ENCODE assay signal across 9 cellular contexts in the genomic region with DNA sequence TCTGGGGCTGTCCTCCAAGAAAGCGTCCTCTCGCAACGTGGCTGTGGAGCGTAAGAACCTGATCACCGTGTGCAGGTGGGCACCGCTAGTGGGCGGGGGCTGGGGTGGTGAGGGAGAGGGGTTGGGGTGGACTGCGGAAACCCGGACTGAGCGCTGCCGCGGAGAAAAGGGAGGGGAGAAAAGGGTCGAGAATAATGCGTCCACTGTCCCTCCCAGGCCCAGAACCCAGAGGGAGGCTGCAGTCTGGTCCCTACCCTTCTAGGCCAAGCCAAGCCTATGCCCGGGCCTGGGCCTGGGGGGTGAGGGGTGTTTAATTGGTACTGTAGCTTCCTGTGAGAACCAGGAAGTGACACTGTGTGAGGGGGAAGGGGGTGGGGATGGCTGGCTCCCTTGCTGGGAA. TPM values are rescaled to one million over a fixed set of nuclear protein-coding genes. Genes with fewer than 3 reads are reported as not detected.
A peak's percentile ranks its signal among the peaks of the same experiment; 100 is the strongest.
DNase-seq lines count a peak whose midpoint lies in the region; ATAC-seq, FAIRE-seq and TF ChIP-seq lines count a peak whose summit lies in the region.
"Had no signal": no experiment of that assay in that cellular context is flagged by ENCODE, and none has a peak within 500 bp of the region (broad histone marks: within the 10 kb centered on the region; RNA-seq: fewer than 3 reads in every experiment).

No MANE protein-coding gene starts in this region.

- no peak for TF ChIP-seq EP300 in H1 (IDR thresholded peaks at IDR 0.05; ENCODE audit: borderline replicate concordance in 1 of 2, low read depth in 2 of 2, low read length in 2 of 2)

- TF ChIP-seq POLR2A in H1 (IDR thresholded peaks at IDR 0.05; ENCODE audit: control extremely low read depth in 1 of 2, low read depth in 2 of 2, low read length in 2 of 2) = no peak

- H3K36me3 ChIP-seq in H1 (ENCODE audit: control insufficient read depth in 2 of 4, insufficient read depth in 4 of 4, low read length in 3 of 4) (no peaks in the 10 kb centered on the region), parathyroid adenoma (ENCODE audit: control insufficient read depth, insufficient read depth, low read length) (no peaks in the 10 kb centered on the region)

- POLR2A ChIA-PET in H1 (lab: Charles Lee; ENCODE audit: partially characterized antibody) = interaction anchor here (0.5 to 4.0 kb wide), 9 partner anchors 12 to 746 kb away, joined by 3 to 61 read pairs (median 4); a partner anchor contains a TSS

- no peak for FAIRE-seq in H1 (lab: Jason Lieb, UNC)

- H2AK5ac ChIP-seq in H1 (ENCODE audit: low read depth, low read length) = no peak overlapping the region

- TF ChIP-seq CTCF in H1 (IDR thresholded peaks at IDR 0.05; ENCODE audit: control extremely low read depth in 1 of 3, insufficient read depth in 1 of 3, low read depth in 1 of 3, low read length in 3 of 3) = no peak
- TF ChIP-seq CTCF in parathyroid adenoma (IDR thresholded peaks at IDR 0.05) = no peak
- no peak for TF ChIP-seq CTCF in foreskin fibroblast (IDR thresholded peaks at IDR 0.05; ENCODE audit: low read depth, low read length)

- H3K79me1 ChIP-seq in H1 (ENCODE audit: low read depth, low read length) = no peaks in the 10 kb centered on the region

- H4K91ac ChIP-seq in H1 (replicated peaks; ENCODE audit: insufficient read length, low read length) = no peak overlapping the region

- H3K18ac ChIP-seq in H1 (ENCODE audit: extremely low read depth, low read length) = no peak overlapping the region; the same call in 1 of the 2 replicates

- H3K9me3 ChIP-seq in H1 (ENCODE audit: insufficient read depth in 2 of 2, low read depth in 1 of 2, low read length in 1 of 2) = no peaks in the 10 kb centered on the region
- no peaks in the 10 kb centered on the region for H3K9me3 ChIP-seq in parathyroid adenoma (ENCODE audit: control insufficient read depth, low read length)

- H3K4me1 ChIP-seq in H1 (replicated peaks in 1 of 4; ENCODE audit: control insufficient read depth in 3 of 4, insufficient read depth in 4 of 4, low read length in 3 of 4) (peaks cover 7 to 38% (median 26%) of the 10 kb centered on the region in 4 experiments), parathyroid adenoma (peaks cover 18% of the 10 kb centered on the region)

- no peak overlapping the region for H2BK120ac ChIP-seq in H1 (replicated peaks; ENCODE audit: low read depth, low read length)

- H2AFZ ChIP-seq in H1 (ENCODE audit: low read length) = no peak overlapping the region
- peak overlapping the region; percentile 69 for H2AFZ ChIP-seq in parathyroid adenoma

- no peak overlapping the region for H3K9ac ChIP-seq in H1 (replicated peaks in 1 of 4; ENCODE audit: extremely low read depth in 1 of 4, low read depth in 3 of 4, low read length in 3 of 4)
- H3K9ac ChIP-seq in parathyroid adenoma = peak overlapping the region; percentile 21

- H3K14ac ChIP-seq in H1 (ENCODE audit: insufficient read length) = no peak overlapping the region

- ATAC-seq in HG03095 (IDR thresholded peaks at IDR 0.05; ENCODE audit: unreplicated experiment) (no peak), HG03135 (IDR thresholded peaks at IDR 0.05; ENCODE audit: unreplicated experiment) (no peak)

- H3K4me2 ChIP-seq in H1 (ENCODE audit: insufficient read depth in 1 of 2, low read depth in 2 of 2, low read length in 2 of 2) = peak overlapping the region; percentile 90 to 93
- peak overlapping the region; percentile 33 for H3K4me2 ChIP-seq in parathyroid adenoma (ENCODE audit: low read length)

- H4K20me1 ChIP-seq in H1 (replicated peaks in 1 of 2; ENCODE audit: control insufficient read depth in 1 of 2, insufficient read depth in 2 of 2, low read length in 2 of 2) = peaks cover 0 to 6% of the 10 kb centered on the region in 2 experiments

- H3K4me3 ChIP-seq in H1 (ENCODE audit: extremely low read depth in 1 of 4, insufficient read depth in 2 of 4, low read depth in 3 of 4, low read length in 4 of 4) (peak overlapping the region; percentile 26 to 67 (median 30)), parathyroid adenoma (ENCODE audit: low read depth, low read length) (no peak overlapping the region), foreskin fibroblast (ENCODE audit: low read depth in 1 of 2, low read length in 2 of 2) (peak overlapping the region in 1 of 2 donors; percentile 5)

- 10% methylated on average over 2 of the region's 15 CpGs; no CpG with 5 or more reads in 1 of the 2 experiments for WGBS in H1 (ENCODE audit: extremely low coverage in 1 of 2, insufficient coverage in 1 of 2, insufficient read length in 1 of 2, insufficient replicate concordance in 2 of 2, low coverage in 1 of 2, low lambda C conversion rate in 2 of 2, missing lambda C conversion rate in 1 of 2), 2 experiments

- H3K23ac ChIP-seq in H1 (ENCODE audit: insufficient read length) = no peak overlapping the region

- H3K4ac ChIP-seq in H1 (replicated peaks; ENCODE audit: insufficient read length, low read depth, low read length) = no peak overlapping the region

- peaks cover 0 to 1% (median under 1%) of the 10 kb centered on the region in 4 experiments; a peak in 4 of 7 replicates for H3K27me3 ChIP-seq in H1 (replicated peaks in 1 of 4; ENCODE audit: control insufficient read depth in 3 of 4, extremely low read depth in 1 of 4, insufficient read depth in 3 of 4, low read length in 3 of 4)
- no peaks in the 10 kb centered on the region for H3K27me3 ChIP-seq in parathyroid adenoma (ENCODE audit: control insufficient read depth, insufficient read depth, low read length)

- DNase-seq in DMS153 treated with DMSO at 0.1 percent for 48 hours (lab: John Stamatoyannopoulos, UW; ENCODE audit: unreplicated experiment) (peak; percentile 3), NCI-H146 treated with DMSO at 0.1 percent for 48 hours (lab: John Stamatoyannopoulos, UW; ENCODE audit: unreplicated experiment) (peak; percentile 34), H1 (ENCODE audit: low read depth in 1 of 2, low spot score in 2 of 2) (no peak), foreskin fibroblast (no peak)
- no peak for DNase-seq in activated CD8-positive, alpha-beta memory T cell treated with anti-CD3 and anti-CD28 coated beads for 24 hours

- no peak overlapping the region for H4K5ac ChIP-seq in H1 (ENCODE audit: insufficient read length, low read depth, low read length)

- H2BK12ac ChIP-seq in H1 (ENCODE audit: low read depth, low read length) = no peak overlapping the region

- no peak for TF ChIP-seq RAD21 in H1 (IDR thresholded peaks at IDR 0.05 in 1 of 2, conservative IDR thresholded peaks at IDR 0.05 in 1 of 2; ENCODE audit: low read depth in 2 of 2, low read length in 2 of 2)

- no peak overlapping the region for H2BK15ac ChIP-seq in H1 (ENCODE audit: low read length)

- H3K79me2 ChIP-seq in H1 (ENCODE audit: control insufficient read depth in 1 of 2, insufficient read depth in 2 of 2, low read length in 2 of 2) (no peaks in the 10 kb centered on the region), parathyroid adenoma (peaks cover 9% of the 10 kb centered on the region)

- H3K27ac ChIP-seq in H1 (ENCODE audit: low read depth, low read length) (no peak overlapping the region), parathyroid adenoma (peak overlapping the region; percentile 94)

- H3K56ac ChIP-seq in H1 (replicated peaks; ENCODE audit: insufficient read length, low read depth, low read length) = no peak overlapping the region

- peaks cover 6% of the 10 kb centered on the region for H3K23me2 ChIP-seq in H1 (ENCODE audit: low read depth, low read length)

- H4K8ac ChIP-seq in H1 (ENCODE audit: extremely low read depth, insufficient read depth, low read length) = no peak overlapping the region

- CTCF ChIA-PET in H1 (lab: Charles Lee; ENCODE audit: partially characterized antibody) = interaction anchor here (0.6 to 3.7 kb wide), 12 partner anchors 10 to 1646 kb away, joined by 3 to 24 read pairs (median 4); a partner anchor contains a TSS

- H2BK5ac ChIP-seq in H1 (ENCODE audit: low read depth, low read length) = no peak overlapping the region

- H2BK20ac ChIP-seq in H1 (ENCODE audit: low read length) = no peak overlapping the region

RNA-seq across cellular contexts. Expression of a gene that starts 0.5 kb away (rescaled TPM):
- total RNA-seq in H1 (2021; fragmentation: NEBNext Ultra II Directional; extraction: Animal tissue kit (Norgen Biotek cat#: 25700)) = 6.1 and 6.4 TPM in 2 replicates
- polyA plus RNA-seq in H1 (2011; rRNA removed) = 13.8 and 15.6 TPM in 2 replicates
- 11.9 TPM for polyA plus RNA-seq in H1 (2011; cell fraction: cytosol; rRNA removed)
- 23.7 TPM for polyA plus RNA-seq in H1 (2011; cell fraction: nucleus; rRNA removed)
- polyA plus RNA-seq in H1 (2012, experiment 1 of 2) = 4.5 to 8.2 TPM (median 6.2 TPM) in 4 replicates
- 5.1 TPM for polyA plus RNA-seq in H1 (2012, experiment 2 of 2)
- polyA plus RNA-seq in H1 (2013, experiment 1 of 2) = 4.7 TPM
- 4.5 TPM for polyA plus RNA-seq in H1 (2013, experiment 2 of 2)
- polyA minus RNA-seq in H1 (2011; rRNA and poly(A)+ RNA removed) = 3.8 and 4.3 TPM in 2 replicates
- polyA minus RNA-seq in H1 (2011; cell fraction: cytosol; rRNA and poly(A)+ RNA removed) = 6.8 TPM
- polyA minus RNA-seq in H1 (2011; cell fraction: nucleus; rRNA and poly(A)+ RNA removed) = 3.4 TPM
- total RNA-seq: lung microvascular endothelial cell had no signal

RNA-seq across cellular contexts. Expression of a gene that starts 15.8 kb away (rescaled TPM):
- 189 and 200 TPM in 2 replicates for total RNA-seq in H1 (2021; fragmentation: NEBNext Ultra II Directional; extraction: Animal tissue kit (Norgen Biotek cat#: 25700))
- 291 and 408 TPM in 2 replicates for polyA plus RNA-seq in H1 (2011; rRNA removed)
- 282 TPM for polyA plus RNA-seq in H1 (2011; cell fraction: cytosol; rRNA removed)
- polyA plus RNA-seq in H1 (2011; cell fraction: nucleus; rRNA removed) = 575 TPM
- polyA plus RNA-seq in H1 (2012, experiment 1 of 2) = 156 to 250 TPM (median 229 TPM) in 4 replicates
- polyA plus RNA-seq in H1 (2012, experiment 2 of 2) = 230 TPM
- 181 TPM for polyA plus RNA-seq in H1 (2013, experiment 1 of 2)
- polyA plus RNA-seq in H1 (2013, experiment 2 of 2) = 173 TPM
- 74.8 and 88.3 TPM in 2 replicates for polyA minus RNA-seq in H1 (2011; rRNA and poly(A)+ RNA removed)
- 85.4 TPM for polyA minus RNA-seq in H1 (2011; cell fraction: cytosol; rRNA and poly(A)+ RNA removed)
- 119 TPM for polyA minus RNA-seq in H1 (2011; cell fraction: nucleus; rRNA and poly(A)+ RNA removed)

RNA-seq across cellular contexts. Expression of a gene that starts 36.2 kb away (rescaled TPM):
- 108 and 117 TPM in 2 replicates for total RNA-seq in H1 (2021; fragmentation: NEBNext Ultra II Directional; extraction: Animal tissue kit (Norgen Biotek cat#: 25700))
- 387 and 526 TPM in 2 replicates for polyA plus RNA-seq in H1 (2011; rRNA removed)
- 143 TPM for polyA plus RNA-seq in H1 (2011; cell fraction: cytosol; rRNA removed)
- polyA plus RNA-seq in H1 (2011; cell fraction: nucleus; rRNA removed) = 360 TPM
- 137 to 183 TPM (median 169 TPM) in 4 replicates for polyA plus RNA-seq in H1 (2012, experiment 1 of 2)
- 165 TPM for polyA plus RNA-seq in H1 (2012, experiment 2 of 2)
- polyA plus RNA-seq in H1 (2013, experiment 1 of 2) = 258 TPM
- 236 TPM for polyA plus RNA-seq in H1 (2013, experiment 2 of 2)
- 66.1 and 115 TPM in 2 replicates for polyA minus RNA-seq in H1 (2011; rRNA and poly(A)+ RNA removed)
- 135 TPM for polyA minus RNA-seq in H1 (2011; cell fraction: cytosol; rRNA and poly(A)+ RNA removed)
- polyA minus RNA-seq in H1 (2011; cell fraction: nucleus; rRNA and poly(A)+ RNA removed) = 88.4 TPM

RNA-seq across cellular contexts. Expression of a gene that starts 40.9 kb away (rescaled TPM):
- 0.08 TPM in 1 of 2 replicates, not detected in the other for total RNA-seq in H1 (2021; fragmentation: NEBNext Ultra II Directional; extraction: Animal tissue kit (Norgen Biotek cat#: 25700))
- polyA plus RNA-seq in H1 (2011; rRNA removed) = 0.08 and 0.09 TPM in 2 replicates
- polyA plus RNA-seq in H1 (2011; cell fraction: cytosol; rRNA removed) = 0.09 TPM
- polyA plus RNA-seq in H1 (2011; cell fraction: nucleus; rRNA removed) = 0.30 TPM
- polyA plus RNA-seq in H1 (2012, experiment 1 of 2) = 0.04 to 0.18 TPM (median 0.17 TPM) in 3 of 4 replicates, not detected in the other
- polyA plus RNA-seq in H1 (2012, experiment 2 of 2) = not detected
- polyA plus RNA-seq in H1 (2013, experiment 1 of 2) = 0.02 TPM
- 0.04 TPM for polyA plus RNA-seq in H1 (2013, experiment 2 of 2)
- not detected in 2 replicates for polyA minus RNA-seq in H1 (2011; rRNA and poly(A)+ RNA removed)
- polyA minus RNA-seq in H1 (2011; cell fraction: cytosol; rRNA and poly(A)+ RNA removed) = not detected
- polyA minus RNA-seq in H1 (2011; cell fraction: nucleus; rRNA and poly(A)+ RNA removed) = not detected
- total RNA-seq: lung microvascular endothelial cell had no signal

RNA-seq across cellular contexts. Expression of a gene that starts 54.8 kb away (rescaled TPM):
- 23.9 and 24.1 TPM in 2 replicates for total RNA-seq in H1 (2021; fragmentation: NEBNext Ultra II Directional; extraction: Animal tissue kit (Norgen Biotek cat#: 25700))
- polyA plus RNA-seq in H1 (2011; rRNA removed) = 21.9 and 31.8 TPM in 2 replicates
- 21.7 TPM for polyA plus RNA-seq in H1 (2011; cell fraction: cytosol; rRNA removed)
- 37.0 TPM for polyA plus RNA-seq in H1 (2011; cell fraction: nucleus; rRNA removed)
- polyA plus RNA-seq in H1 (2012, experiment 1 of 2) = 10.4 to 25.0 TPM (median 21.9 TPM) in 4 replicates
- 11.7 TPM for polyA plus RNA-seq in H1 (2012, experiment 2 of 2)
- polyA plus RNA-seq in H1 (2013, experiment 1 of 2) = 15.4 TPM
- polyA plus RNA-seq in H1 (2013, experiment 2 of 2) = 15.9 TPM
- 14.7 and 17.9 TPM in 2 replicates for polyA minus RNA-seq in H1 (2011; rRNA and poly(A)+ RNA removed)
- 22.5 TPM for polyA minus RNA-seq in H1 (2011; cell fraction: cytosol; rRNA and poly(A)+ RNA removed)
- polyA minus RNA-seq in H1 (2011; cell fraction: nucleus; rRNA and poly(A)+ RNA removed) = 24.7 TPM

Comparison
In these comparisons a context has a peak if more than half of its experiments do, and no peak if none do; other contexts are left out.
1. DNase-seq: peak in DMS153 treated with DMSO at 0.1 percent for 48 hours (single experiment) and NCI-H146 treated with DMSO at 0.1 percent for 48 hours (single experiment); none in H1 (0 of 2), foreskin fibroblast (0 of 2) and activated CD8-positive, alpha-beta memory T cell treated with anti-CD3 and anti-CD28 coated beads for 24 hours (single experiment).